Comparison of ENCODE assay signal across 23 cellular contexts in the genomic region with DNA sequence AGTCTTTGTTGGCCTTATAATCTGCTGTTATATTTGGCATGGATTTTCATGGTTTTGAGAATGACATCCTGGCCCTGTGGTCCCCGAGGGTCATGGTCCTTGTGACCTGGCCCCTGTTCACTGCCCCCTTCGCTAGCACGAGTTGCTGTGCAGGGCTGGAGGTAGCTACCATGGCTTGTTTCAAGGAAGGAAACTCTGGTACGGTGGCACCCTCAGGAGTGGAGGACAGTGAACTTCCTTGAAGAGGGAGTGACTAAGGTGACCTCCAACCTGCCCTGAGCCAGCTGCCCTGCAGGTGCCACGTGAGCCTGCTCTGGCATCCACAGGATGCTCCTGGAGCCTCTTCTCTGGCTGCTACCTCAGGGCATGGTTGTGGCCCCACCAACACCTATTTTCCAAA.
"Had no signal": no experiment of that assay in that cellular context is flagged by ENCODE, and none has a peak within 500 bp of the region (broad histone marks: within the 10 kb centered on the region; RNA-seq: fewer than 3 reads in every experiment).

No MANE protein-coding gene starts in this region.

- H3K27me3 Mint-ChIP-seq: stimulated activated naive B cell treated with anti-CD40 and anti-IgM and Interleukin-4, amounts not matched to agents 10 μg/mL and 1 μg/mL and 100 μg/mL, for 72 hours; stimulated activated naive CD8-positive, alpha-beta T cell treated with anti-CD3 and anti-CD28 coated beads, Interleukin-15, Interleukin-2, amounts not matched to agents 100 ng/mL and 50 ng/mL, for 24 hours had no signal

- H3K4me1 Mint-ChIP-seq: natural killer cell, neural crest cell had no signal

- ATAC-seq: left cardiac atrium; lower lobe of right lung; natural killer cell; psoas muscle; right cardiac atrium; stimulated activated naive B cell treated with anti-CD40 and anti-IgM and Interleukin-4, amounts not matched to agents 10 μg/mL and 1 μg/mL and 100 μg/mL, for 72 hours; upper lobe of right lung had no signal

- H3K4me3 Mint-ChIP-seq: natural killer cell; neural crest cell; stimulated activated naive B cell treated with anti-CD40 and anti-IgM and Interleukin-4, amounts not matched to agents 10 μg/mL and 1 μg/mL and 100 μg/mL, for 72 hours; stimulated activated naive CD8-positive, alpha-beta T cell treated with anti-CD3 and anti-CD28 coated beads, Interleukin-15, Interleukin-2, amounts not matched to agents 100 ng/mL and 50 ng/mL, for 24 hours had no signal

- H3K27me3 ChIP-seq: suprapubic skin, transverse colon, upper lobe of right lung, uterus had no signal

- H3K4me3 ChIP-seq: coronary artery, left ventricle myocardium inferior, lower lobe of right lung, psoas muscle, skin epidermis, suprapubic skin, transverse colon, upper lobe of right lung, uterus had no signal

- H3K36me3 ChIP-seq: uterus had no signal

- H3K9me3 Mint-ChIP-seq: natural killer cell; stimulated activated naive B cell treated with anti-CD40 and anti-IgM and Interleukin-4, amounts not matched to agents 10 μg/mL and 1 μg/mL and 100 μg/mL, for 72 hours; stimulated activated naive CD8-positive, alpha-beta T cell treated with anti-CD3 and anti-CD28 coated beads, Interleukin-15, Interleukin-2, amounts not matched to agents 100 ng/mL and 50 ng/mL, for 24 hours had no signal

- FAIRE-seq: endothelial cell of umbilical vein, frontal cortex had no signal

- H3K27ac ChIP-seq: coronary artery, left ventricle myocardium inferior, lower lobe of right lung, psoas muscle, skin epidermis, suprapubic skin, transverse colon, upper lobe of right lung, uterus had no signal

- H3K4me1 ChIP-seq: left ventricle myocardium inferior, lower lobe of right lung, psoas muscle, suprapubic skin, transverse colon, upper lobe of right lung, uterus had no signal

- H3K27ac Mint-ChIP-seq: natural killer cell; stimulated activated naive B cell treated with anti-CD40 and anti-IgM and Interleukin-4, amounts not matched to agents 10 μg/mL and 1 μg/mL and 100 μg/mL, for 72 hours; stimulated activated naive CD8-positive, alpha-beta T cell treated with anti-CD3 and anti-CD28 coated beads, Interleukin-15, Interleukin-2, amounts not matched to agents 100 ng/mL and 50 ng/mL, for 24 hours had no signal

- H3K9me3 ChIP-seq: left ventricle myocardium inferior, lower lobe of right lung, psoas muscle, suprapubic skin, transverse colon, upper lobe of right lung, uterus had no signal

- DNase-seq: dermis blood vessel endothelial cell; effector memory CD4-positive, alpha-beta T cell; erythroblast; kidney; left cardiac atrium; left ventricle myocardium inferior; lower lobe of right lung; natural killer cell; psoas muscle; stimulated activated CD4-positive, alpha-beta T cell treated with anti-CD3 and anti-CD28 coated beads, Interleukin-15, amount 100 ng/mL, for 24 hours; stimulated activated CD4-positive, alpha-beta T cell treated with anti-CD3 and anti-CD28 coated beads, Interleukin-2, amount 100 ng/mL, for 48 hours; stimulated activated naive B cell treated with anti-CD40 and anti-IgM and Interleukin-4, amounts not matched to agents 10 μg/mL and 1 μg/mL and 100 μg/mL, for 72 hours; transverse colon; upper lobe of right lung; uterus had no signal
